In genomic region chr12:87254371-87255030, GRCh38 we compare ENCODE assay signal across 20 cellular contexts.
"Had no signal": no experiment of that assay in that cellular context is flagged by ENCODE, and none has a peak within 500 bp of the region (broad histone marks: within the 10 kb centered on the region; RNA-seq: fewer than 3 reads in every experiment).

No MANE protein-coding gene starts in this region.

- H3K27me3 ChIP-seq: esophagus squamous epithelium, hepatocyte, right lobe of liver, testis, tibial nerve, upper lobe of right lung, vagina had no signal

- DNase-seq: dermis blood vessel endothelial cell; esophagus squamous epithelium; foreskin melanocyte; head of caudate nucleus; kidney glomerular epithelial cell; mammary epithelial cell; naive thymus-derived CD4-positive, alpha-beta T cell; nephron progenitor cell; psoas muscle; retina; right lobe of liver; stimulated activated CD4-positive, alpha-beta T cell treated with anti-CD3 and anti-CD28 coated beads, Interleukin-2, amount 100 ng/mL, for 24 hours; stimulated activated CD4-positive, alpha-beta T cell treated with anti-CD3 and anti-CD28 coated beads, Interleukin-4, amount 100 ng/mL, for 4 hours; stimulated activated naive B cell treated with anti-CD40 and anti-IgM and Interleukin-4, amounts not matched to agents 10 μg/mL and 1 μg/mL and 100 μg/mL, for 72 hours; stimulated activated naive CD8-positive, alpha-beta T cell treated with anti-CD3 and anti-CD28 coated beads, Interleukin-15, amount 100 ng/mL, for 72 hours; testis; upper lobe of right lung had no signal

- H3K9me3 ChIP-seq: psoas muscle, right lobe of liver, testis, upper lobe of right lung, vagina had no signal

- H3K4me3 ChIP-seq: esophagus squamous epithelium, hepatocyte, psoas muscle, right lobe of liver, testis, tibial nerve, upper lobe of right lung, vagina had no signal

- H3K4me2 ChIP-seq: hepatocyte had no signal

- H3K79me2 ChIP-seq: hepatocyte had no signal

- H3K36me3 ChIP-seq: esophagus squamous epithelium, right lobe of liver, tibial nerve, upper lobe of right lung, vagina had no signal

- H3K4me1 ChIP-seq: esophagus squamous epithelium, psoas muscle, right lobe of liver, testis, tibial nerve, upper lobe of right lung, vagina had no signal

- H3K27ac ChIP-seq: esophagus squamous epithelium, hepatocyte, psoas muscle, right lobe of liver, testis, tibial nerve, upper lobe of right lung, vagina had no signal

- H2AFZ ChIP-seq: hepatocyte had no signal

- ATAC-seq: naive thymus-derived CD4-positive, alpha-beta T cell; psoas muscle; right lobe of liver; stimulated activated naive B cell treated with anti-CD40 and anti-IgM and Interleukin-4, amounts not matched to agents 10 μg/mL and 1 μg/mL and 100 μg/mL, for 72 hours; stimulated activated naive CD8-positive, alpha-beta T cell treated with anti-CD3 and anti-CD28 coated beads, Interleukin-15, amount 100 ng/mL, for 72 hours; upper lobe of right lung had no signal
